9 cellular contexts compared by ENCODE assay signal in genomic region chr21:44454747-44455523, GRCh38. TPM values are rescaled to one million over a fixed set of nuclear protein-coding genes. Genes with fewer than 3 reads are reported as not detected.
A peak's percentile ranks its signal among the peaks of the same experiment; 100 is the strongest.
DNase-seq lines count a peak whose midpoint lies in the region; TF ChIP-seq lines count a peak whose summit lies in the region.
"Had no signal": no experiment of that assay in that cellular context is flagged by ENCODE, and none has a peak within 500 bp of the region (broad histone marks: within the 10 kb centered on the region; RNA-seq: fewer than 3 reads in every experiment).

Gene LRRC3 (plus strand): TSS chr21:44455510. CDS start chr21:44456645, 1,135 bp downstream.

- no peaks in the 10 kb centered on the region for H3K36me3 Mint-ChIP-seq in Caco-2 (ENCODE audit: insufficient read depth, unreplicated experiment)
- peaks cover 2% of the 10 kb centered on the region for H3K36me3 Mint-ChIP-seq in activated naive CD4-positive, alpha-beta T cell treated with anti-CD3 and anti-CD28 coated beads, Interleukin-2, amount 10 ng/mL, durations not matched to agents 7 days and 5 days
- H3K36me3 Mint-ChIP-seq in type B pancreatic cell, result no peaks in the 10 kb centered on the region

- H3K9me3 Mint-ChIP-seq in Caco-2 (ENCODE audit: unreplicated experiment) (peaks cover 7% of the 10 kb centered on the region), type B pancreatic cell (no peaks in the 10 kb centered on the region)
- H3K9me3 Mint-ChIP-seq in activated naive CD4-positive, alpha-beta T cell treated with anti-CD3 and anti-CD28 coated beads, Interleukin-2, amount 10 ng/mL, durations not matched to agents 7 days and 5 days, result peaks cover 10% of the 10 kb centered on the region

- TF ChIP-seq CTCF in Caco-2 (IDR thresholded peaks at IDR 0.05; ENCODE audit: insufficient read depth in 1 of 2, low read depth in 1 of 2, low read length in 1 of 2, severe bottlenecking in 1 of 2, unreplicated experiment in 1 of 2), result no peak
- no peak for TF ChIP-seq CTCF in RWPE1 (conservative IDR thresholded peaks at IDR 0.05; ENCODE audit: low read depth)
- no peak for TF ChIP-seq CTCF in cardiac muscle cell (IDR thresholded peaks at IDR 0.05; ENCODE audit: low read depth, low read length)
- no peak for TF ChIP-seq CTCF in type B pancreatic cell (conservative IDR thresholded peaks at IDR 0.05)

- H3K27me3 Mint-ChIP-seq in Caco-2 (ENCODE audit: insufficient read depth, unreplicated experiment) (no peaks in the 10 kb centered on the region), type B pancreatic cell (peaks cover 13% of the 10 kb centered on the region)
- peaks cover 55% of the 10 kb centered on the region for H3K27me3 Mint-ChIP-seq in activated naive CD4-positive, alpha-beta T cell treated with anti-CD3 and anti-CD28 coated beads, Interleukin-2, amount 10 ng/mL, durations not matched to agents 7 days and 5 days

- H3K4me1 ChIP-seq in Caco-2, result peaks cover 18% of the 10 kb centered on the region
- peaks cover 3% of the 10 kb centered on the region for H3K4me1 ChIP-seq in cardiac muscle cell (ENCODE audit: low read depth)

- POLR2A ChIA-PET in Caco-2 (lab: Charles Lee) (interaction anchor here (0.6 kb wide), 1 partner anchor 486 kb away, joined by 3 read pairs; no protein-coding TSS in a partner anchor), RWPE1 (lab: Yijun Ruan, JAX; ENCODE audit: low non-redundant PET) (no interaction called here)

- H3K4me1 Mint-ChIP-seq in Caco-2 (ENCODE audit: low read depth, unreplicated experiment), result peaks cover 7% of the 10 kb centered on the region
- H3K4me1 Mint-ChIP-seq in activated naive CD4-positive, alpha-beta T cell treated with anti-CD3 and anti-CD28 coated beads, Interleukin-2, amount 10 ng/mL, durations not matched to agents 7 days and 5 days, result peaks cover 11% of the 10 kb centered on the region
- H3K4me1 Mint-ChIP-seq in type B pancreatic cell (ENCODE audit: unreplicated experiment), result no peaks in the 10 kb centered on the region

- CTCF ChIA-PET in Caco-2 (lab: Charles Lee) (interaction anchor here (0.7 to 1.1 kb wide), 2 partner anchors 28 to 113 kb away, joined by 3 to 5 read pairs; no protein-coding TSS in a partner anchor), RWPE1 (lab: Yijun Ruan, JAX) (interaction anchor here (0.5 to 1.1 kb wide), 4 partner anchors 77 to 471 kb away, joined by 3 to 4 read pairs (median 3); no protein-coding TSS in a partner anchor)
- CTCF ChIA-PET in activated naive CD4-positive, alpha-beta T cell treated with anti-CD3 and anti-CD28 coated beads, Interleukin-2, amount 10 ng/mL, durations not matched to agents 7 days and 5 days (lab: Charles Lee), result no interaction called here

- intact Hi-C loops in Caco-2 (cut with micrococcal nuclease; ENCODE audit: unreplicated experiment) (no loop called here), posterior vena cava (cut with DNase I) (no loop called here)

- H3K27me3 ChIP-seq in Caco-2 (replicated peaks; ENCODE audit: control insufficient read depth, insufficient read depth, low read length), result no peaks in the 10 kb centered on the region
- no peaks in the 10 kb centered on the region for H3K27me3 ChIP-seq in cardiac muscle cell

- H3K27ac Mint-ChIP-seq in Caco-2 (ENCODE audit: unreplicated experiment) (no peak within 1 kb of the TSS), type B pancreatic cell (peak within 1 kb of the TSS; percentile 34)
- peak within 1 kb of the TSS; percentile 28 for H3K27ac Mint-ChIP-seq in activated naive CD4-positive, alpha-beta T cell treated with anti-CD3 and anti-CD28 coated beads, Interleukin-2, amount 10 ng/mL, durations not matched to agents 7 days and 5 days

- no peaks in the 10 kb centered on the region for H3K9me3 ChIP-seq in Caco-2
- H3K9me3 ChIP-seq in cardiac muscle cell (ENCODE audit: low read depth), result no peaks in the 10 kb centered on the region

- BruUV-seq in Caco-2 (replicated peaks; lab: Mats Ljungman, UMichigan), result no TSS peak

- H3K4me3 ChIP-seq in Caco-2 (ENCODE audit: low read depth, low read length) (peak within 1 kb of the TSS; percentile 63), cardiac muscle cell (peak within 1 kb of the TSS; percentile 98)

- DNase-seq in Caco-2 (peak; percentile 89 to 94), HS-5 (ENCODE audit: low read depth) (peak; percentile 25), RWPE1 (ENCODE audit: low spot score) (peak; percentile 95), cardiac muscle cell (ENCODE audit: low read depth in 1 of 2, low spot score in 1 of 2) (peak; percentile 86 to 98), posterior vena cava (ENCODE audit: low spot score) (peak; percentile 96), type B pancreatic cell (ENCODE audit: extremely low spot score, unreplicated experiment) (peak; percentile 90), putamen (ENCODE audit: low spot score) (no peak)
- peak; percentile 89 for DNase-seq in activated naive CD4-positive, alpha-beta T cell treated with anti-CD3 and anti-CD28 coated beads, Interleukin-2, amount 10 ng/mL, durations not matched to agents 7 days and 5 days

- no peaks in the 10 kb centered on the region for H3K36me3 ChIP-seq in Caco-2 (ENCODE audit: control insufficient read depth, insufficient read depth, low read length)
- H3K36me3 ChIP-seq in cardiac muscle cell, result no peaks in the 10 kb centered on the region

- H3K4me3 Mint-ChIP-seq in Caco-2 (ENCODE audit: unreplicated experiment) (peak within 1 kb of the TSS; percentile 71), type B pancreatic cell (peak within 1 kb of the TSS; percentile 85)
- peak within 1 kb of the TSS; percentile 75 for H3K4me3 Mint-ChIP-seq in activated naive CD4-positive, alpha-beta T cell treated with anti-CD3 and anti-CD28 coated beads, Interleukin-2, amount 10 ng/mL, durations not matched to agents 7 days and 5 days

- H3K27ac ChIP-seq in RWPE1 (peak within 1 kb of the TSS; percentile 8; the same call in 1 of the 2 replicates), cardiac muscle cell (no peak within 1 kb of the TSS)

RNA-seq across cellular contexts. Expression of gene LRRC3, which starts in this region (rescaled TPM):
- total RNA-seq in Caco-2 (2022) (4.5 and 4.7 TPM in 2 replicates), cardiac muscle cell (5.9 and 9.5 TPM in 2 replicates), posterior vena cava (1 to 10 TPM; 1.5 to 1.8 TPM), type B pancreatic cell (ENCODE audit: low replicate concordance) (6.4 and 8.7 TPM in 2 replicates)
- 3.3 and 4.1 TPM in 2 replicates for polyA plus RNA-seq in cardiac muscle cell
- total RNA-seq: HT1080 had no signal
